In genomic region chr20:2909953-2910352, GRCh38 we compare ENCODE assay signal across 29 cellular contexts. TPM values are rescaled to one million over a fixed set of nuclear protein-coding genes. Genes with fewer than 3 reads are reported as not detected.
DNase-seq lines count a peak whose midpoint lies in the region; FAIRE-seq and TF ChIP-seq lines count a peak whose summit lies in the region.
"Had no signal": no experiment of that assay in that cellular context is flagged by ENCODE, and none has a peak within 500 bp of the region (broad histone marks: within the 10 kb centered on the region; RNA-seq: fewer than 3 reads in every experiment).

No MANE protein-coding gene starts in this region.

- peaks cover 3% of the 10 kb centered on the region for H3K27me3 Mint-ChIP-seq in glutamatergic neuron (ENCODE audit: unreplicated experiment)
- H3K27me3 Mint-ChIP-seq: B cell; CD4-positive, alpha-beta memory T cell; CD4-positive, alpha-beta T cell; CD4-positive, CD25-positive, alpha-beta regulatory T cell; CD8-positive, alpha-beta memory T cell had no signal

- H3K4me1 Mint-ChIP-seq in glutamatergic neuron (ENCODE audit: low read depth, unreplicated experiment) = no peaks in the 10 kb centered on the region

- no peaks in the 10 kb centered on the region for H3K9me3 Mint-ChIP-seq in glutamatergic neuron (ENCODE audit: unreplicated experiment)
- H3K9me3 Mint-ChIP-seq: CD14-positive monocyte; CD4-positive, alpha-beta memory T cell; CD4-positive, alpha-beta T cell; CD4-positive, CD25-positive, alpha-beta regulatory T cell; CD8-positive, alpha-beta memory T cell; CD8-positive, alpha-beta T cell had no signal

- no peak overlapping the region for H3K27ac Mint-ChIP-seq in glutamatergic neuron (ENCODE audit: unreplicated experiment)
- H3K27ac Mint-ChIP-seq: B cell; CD4-positive, alpha-beta memory T cell; CD4-positive, alpha-beta T cell; CD4-positive, CD25-positive, alpha-beta regulatory T cell; CD8-positive, alpha-beta memory T cell; CD8-positive, alpha-beta T cell had no signal

- TF ChIP-seq CTCF in glutamatergic neuron (IDR thresholded peaks at IDR 0.05; ENCODE audit: partially characterized antibody, unreplicated experiment) = no peak

- no peaks in the 10 kb centered on the region for H3K36me3 Mint-ChIP-seq in glutamatergic neuron (ENCODE audit: unreplicated experiment)

- DNase-seq in NCI-H69 (lab: John Stamatoyannopoulos, UW) = peak; percentile 4
- DNase-seq in frontal cortex (ENCODE audit: low spot score in 2 of 2) = no peak
- no peak for DNase-seq in NCI-H1436 (lab: John Stamatoyannopoulos, UW)
- no peak for DNase-seq in epidermal melanocyte (ENCODE audit: insufficient read length, low spot score)
- DNase-seq in glutamatergic neuron = no peak
- DNase-seq: 8988T; ACHN; AML-193; BE2C; C1 segment of cervical spinal cord; Caco-2; Calu3; CD4-positive, alpha-beta memory T cell; CD4-positive, alpha-beta T cell; CD4-positive, CD25-positive, alpha-beta regulatory T cell; CD8-positive, alpha-beta memory T cell; CD8-positive, alpha-beta T cell; COR-L47; DMS 273 treated with DMSO at 0.1 percent for 48 hours; DMS153; DMS79; DMS79 treated with DMSO at 0.1 percent for 48 hours; DND-41; EL had no signal

- peak; percentile 97 for FAIRE-seq in endometrium (lab: Jason Lieb, UNC)
- peak; percentile 99 for FAIRE-seq in frontal cortex (lab: Jason Lieb, UNC)
- FAIRE-seq: A549, D721Med had no signal

- no peak overlapping the region for H3K4me3 Mint-ChIP-seq in glutamatergic neuron (ENCODE audit: unreplicated experiment)
- H3K4me3 Mint-ChIP-seq: B cell; CD14-positive monocyte; CD4-positive, alpha-beta memory T cell; CD4-positive, alpha-beta T cell; CD4-positive, CD25-positive, alpha-beta regulatory T cell; CD8-positive, alpha-beta memory T cell; CD8-positive, alpha-beta T cell had no signal

RNA-seq across cellular contexts. Expression of gene PTPRA, which starts 36.7 kb away (rescaled TPM):
- total RNA-seq in frontal cortex (135 TPM), glutamatergic neuron (ENCODE audit: unreplicated experiment) (59.5 TPM)
